Comparison of ENCODE assay signal across 11 cellular contexts in the genomic region with DNA sequence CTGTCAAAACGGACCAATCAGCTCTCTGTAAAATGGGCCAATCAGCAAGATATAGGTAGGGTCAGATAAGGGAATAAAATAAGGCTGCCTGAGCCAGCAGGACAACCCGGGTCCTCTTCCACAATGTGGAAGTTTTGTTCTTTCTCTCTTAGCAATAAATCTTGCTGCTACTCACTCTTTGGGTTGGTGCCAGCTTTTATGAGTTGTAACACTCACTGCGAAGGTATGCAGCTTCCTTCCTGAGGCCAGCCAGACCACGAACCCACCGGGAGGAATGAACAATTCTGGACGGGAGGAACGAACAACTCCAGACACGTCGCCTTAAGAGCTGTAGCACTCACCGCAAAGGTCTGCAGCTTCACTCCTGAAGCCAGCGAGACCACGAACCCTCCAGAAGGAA.
DNase-seq lines count a peak whose midpoint lies in the region; ATAC-seq and TF ChIP-seq lines count a peak whose summit lies in the region.
"Had no signal": no experiment of that assay in that cellular context is flagged by ENCODE, and none has a peak within 500 bp of the region (broad histone marks: within the 10 kb centered on the region; RNA-seq: fewer than 3 reads in every experiment).

No MANE protein-coding gene starts in this region.

- intact Hi-C loops in PC-3 (cut with micrococcal nuclease) (loop anchor here (1.0 to 2.0 kb wide), 2 partner anchors 27 to 44 kb away; no protein-coding TSS in a partner anchor), natural killer cell (cut with micrococcal nuclease) (no loop called here)

- no peaks in the 10 kb centered on the region for H4K20me1 ChIP-seq in PC-3 (ENCODE audit: low read length)
- H4K20me1 ChIP-seq in osteoblast (ENCODE audit: insufficient read depth, low read length) = no peaks in the 10 kb centered on the region

- BruUV-seq in PC-3 (replicated peaks; lab: Mats Ljungman, UMichigan) = no TSS peak

- H3K4me3 Mint-ChIP-seq in natural killer cell = no peak overlapping the region
- H3K4me3 Mint-ChIP-seq: neural crest cell had no signal

- H3K9me3 ChIP-seq in PC-3 (ENCODE audit: low read length) (no peaks in the 10 kb centered on the region), osteoblast (ENCODE audit: low read depth, low read length) (no peaks in the 10 kb centered on the region)

- TF ChIP-seq CTCF in PC-3 (conservative IDR thresholded peaks at IDR 0.05; ENCODE audit: low read depth, low read length) = no peak
- no peak for TF ChIP-seq CTCF in osteoblast (IDR thresholded peaks at IDR 0.05; ENCODE audit: extremely low read depth, low read depth, low read length)
- TF ChIP-seq CTCF in natural killer cell (IDR thresholded peaks at IDR 0.05) = no peak

- H3F3A ChIP-seq in PC-3 (ENCODE audit: low read length, unreplicated experiment) = no peaks in the 10 kb centered on the region

- H3K79me2 ChIP-seq in PC-3 (ENCODE audit: low read length) (no peaks in the 10 kb centered on the region), osteoblast (ENCODE audit: insufficient read depth, low read length) (no peaks in the 10 kb centered on the region)

- H3K27me3 Mint-ChIP-seq in natural killer cell (ENCODE audit: low read depth in 2 of 2) = no peaks in the 10 kb centered on the region

- H3K4me1 Mint-ChIP-seq in natural killer cell = no peaks in the 10 kb centered on the region

- H3K9me2 ChIP-seq in PC-3 (replicated peaks; ENCODE audit: low read length) = no peaks in the 10 kb centered on the region

- H3K4me3 ChIP-seq in PC-3 (ENCODE audit: low read length) (no peak overlapping the region), osteoblast (ENCODE audit: insufficient read depth, low read length) (peak overlapping the region; percentile 5)
- H3K4me3 ChIP-seq: heart right ventricle had no signal

- no peak overlapping the region for H3K27ac Mint-ChIP-seq in natural killer cell

- DNase-seq in EL (peak; percentile 98), PC-3 (peak; percentile 97), dermis blood vessel endothelial cell (peak; percentile 96), osteoblast (ENCODE audit: insufficient read length, low spot score, missing footprints) (peak; percentile 74), natural killer cell (no peak), activated gamma-delta T cell (lab: John Stamatoyannopoulos, UW) (no peak), NCI-H1694 (lab: John Stamatoyannopoulos, UW) (no peak)
- DNase-seq: activated CD4-positive, CD25-positive, alpha-beta regulatory T cell treated with anti-CD3 and anti-CD28 coated beads, Interleukin-2, amount 50 U/mL, for 72 hours; heart right ventricle had no signal

- peak overlapping the region; percentile 38; the same call in 1 of the 2 replicates for H3K9ac ChIP-seq in PC-3 (ENCODE audit: low read length)

- no peaks in the 10 kb centered on the region for H3K36me3 ChIP-seq in PC-3 (ENCODE audit: low read depth, low read length)
- no peaks in the 10 kb centered on the region for H3K36me3 ChIP-seq in osteoblast (ENCODE audit: insufficient read depth, low read length)
- H3K36me3 ChIP-seq: heart right ventricle had no signal

- POLR2A ChIA-PET in PC-3 (lab: Charles Lee; ENCODE audit: unreplicated experiment) = no interaction called here

- H3K4me1 ChIP-seq in PC-3 (ENCODE audit: insufficient read depth, low read length) (peaks cover 11% of the 10 kb centered on the region), osteoblast (ENCODE audit: insufficient read depth, low read length) (no peaks in the 10 kb centered on the region)

- peaks cover 7% of the 10 kb centered on the region for H3K36me3 Mint-ChIP-seq in natural killer cell

- 0 out of 2 replicates have a peak overlapping the region, but pooled peaks have one; percentile 30 for H2AFZ ChIP-seq in PC-3 (ENCODE audit: low read length)
- peak overlapping the region; percentile 4 for H2AFZ ChIP-seq in osteoblast (ENCODE audit: low read length)

- peaks cover 5 to 7% of the 10 kb centered on the region in 2 donors for H3K9me3 Mint-ChIP-seq in natural killer cell

- CTCF ChIA-PET in PC-3 (lab: Charles Lee) = no interaction called here

- peak; percentile 96 for ATAC-seq in PC-3
- no peak for ATAC-seq in natural killer cell
- no peak for ATAC-seq in GM18873 (IDR thresholded peaks at IDR 0.05; ENCODE audit: low FRiP score, unreplicated experiment)

- no peaks in the 10 kb centered on the region for H3K27me3 ChIP-seq in PC-3 (ENCODE audit: low read length)
- H3K27me3 ChIP-seq in osteoblast (ENCODE audit: insufficient read depth, low read length) = no peaks in the 10 kb centered on the region
- H3K27me3 ChIP-seq: heart right ventricle had no signal

- H3K27ac ChIP-seq in PC-3 (ENCODE audit: low read length) (peak overlapping the region; percentile 76), osteoblast (ENCODE audit: low read depth, low read length) (peak overlapping the region; percentile 27)
- H3K27ac ChIP-seq: heart right ventricle had no signal

- H3K4me2 ChIP-seq in PC-3 (ENCODE audit: low read length) (peak overlapping the region; percentile 71), osteoblast (ENCODE audit: insufficient read depth, low read length) (peak overlapping the region; percentile 47)

Comparison
In these comparisons a context has a peak if more than half of its experiments do, and no peak if none do; other contexts are left out.
1. DNase-seq: peak in EL (single experiment), PC-3 (single experiment), dermis blood vessel endothelial cell (single experiment) and osteoblast (single experiment); none in natural killer cell (single experiment), activated gamma-delta T cell (single experiment) and NCI-H1694 (single experiment).